In the genomic region with DNA sequence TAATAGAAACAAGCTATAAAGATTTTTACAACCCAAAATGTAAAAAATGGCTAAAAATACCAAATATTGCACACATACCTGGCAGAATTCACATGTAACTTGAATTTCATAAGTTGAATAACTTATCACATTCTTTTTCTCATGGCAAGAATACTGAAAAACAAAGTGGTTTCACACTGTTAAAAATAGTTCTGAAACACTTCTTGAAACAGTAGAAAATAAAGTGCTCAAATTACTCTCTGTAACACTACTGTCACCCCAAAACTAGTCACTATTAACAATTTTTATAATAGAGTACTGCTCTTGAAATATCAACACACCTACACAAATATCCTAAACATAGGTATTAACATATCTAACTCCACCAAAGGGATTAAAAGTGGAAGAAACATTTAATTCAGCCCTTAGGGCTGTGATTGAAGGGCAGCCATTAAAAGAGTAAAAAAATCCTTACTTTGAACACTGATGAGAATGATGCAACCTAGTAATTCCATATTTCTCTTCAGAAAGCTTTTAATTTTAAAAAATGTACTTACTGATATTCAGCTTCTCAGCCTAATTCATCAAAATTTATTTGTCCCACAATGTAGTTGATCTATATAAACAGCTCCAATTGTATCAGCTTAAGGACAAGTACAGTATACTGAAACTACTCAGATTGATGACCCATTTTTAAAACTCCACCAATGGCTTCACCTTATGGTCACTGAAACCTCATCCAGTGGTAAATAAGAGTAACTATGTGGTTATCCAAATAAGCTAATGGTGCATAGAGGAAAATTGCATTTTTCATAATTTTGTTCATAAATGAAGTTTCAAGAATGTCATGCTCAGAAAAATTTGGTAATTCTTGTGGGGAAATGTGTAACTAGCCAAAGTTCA, we compare ENCODE assay signal across 15 cellular contexts. TPM values are rescaled to one million over a fixed set of nuclear protein-coding genes. Genes with fewer than 3 reads are reported as not detected.
DNase-seq lines count a peak whose midpoint lies in the region; ATAC-seq and TF ChIP-seq lines count a peak whose summit lies in the region.
"Had no signal": no experiment of that assay in that cellular context is flagged by ENCODE, and none has a peak within 500 bp of the region (broad histone marks: within the 10 kb centered on the region; RNA-seq: fewer than 3 reads in every experiment).

No MANE protein-coding gene starts in this region.

- POLR2A ChIA-PET in OCI-LY7 (lab: Charles Lee), result interaction anchor here (0.5 to 5.3 kb wide), 15 partner anchors 9 to 572 kb away, joined by 3 to 37 read pairs (median 4); no protein-coding TSS in a partner anchor

- no TSS peak for BruUV-seq in OCI-LY7 (replicated peaks; lab: Mats Ljungman, UMichigan)

- CTCF ChIA-PET in OCI-LY7 (lab: Charles Lee; ENCODE audit: unreplicated experiment), result no interaction called here

- H3K9me2 ChIP-seq in OCI-LY7 (ENCODE audit: insufficient read depth, low read length), result no peaks in the 10 kb centered on the region

- H3K27ac ChIP-seq in OCI-LY7 (ENCODE audit: low read depth, low read length, poor library complexity, severe bottlenecking), result no peak overlapping the region
- no peak overlapping the region for H3K27ac ChIP-seq in suprapubic skin
- H3K27ac ChIP-seq: upper lobe of left lung had no signal

- no peaks in the 10 kb centered on the region for H3K27me3 ChIP-seq in suprapubic skin
- H3K27me3 ChIP-seq: upper lobe of left lung had no signal

- no peak for TF ChIP-seq POLR2A in suprapubic skin (IDR thresholded peaks at IDR 0.05)

- H3K4me2 ChIP-seq in OCI-LY7 (ENCODE audit: low read length), result peak overlapping the region; percentile 50

- H3K36me3 ChIP-seq in OCI-LY7 (ENCODE audit: insufficient read depth, low read length) (peaks cover 84% of the 10 kb centered on the region), suprapubic skin (peaks cover 8% of the 10 kb centered on the region)

- H3K79me2 ChIP-seq in OCI-LY7 (ENCODE audit: insufficient read depth, low read depth, low read length), result peaks cover 44% of the 10 kb centered on the region

- peaks cover 18% of the 10 kb centered on the region for H4K20me1 ChIP-seq in OCI-LY7 (ENCODE audit: insufficient read depth, low read length)

- no peaks in the 10 kb centered on the region for H3K9me3 ChIP-seq in OCI-LY7 (ENCODE audit: low read length)
- no peaks in the 10 kb centered on the region for H3K9me3 ChIP-seq in suprapubic skin
- H3K9me3 ChIP-seq: Caco-2, upper lobe of left lung had no signal

- no peak overlapping the region for H2AFZ ChIP-seq in OCI-LY7 (ENCODE audit: low read length)

- peaks cover 14% of the 10 kb centered on the region for H3K4me1 ChIP-seq in OCI-LY7 (ENCODE audit: insufficient read depth, low read length, poor library complexity, severe bottlenecking)
- H3K4me1 ChIP-seq in suprapubic skin, result no peaks in the 10 kb centered on the region
- H3K4me1 ChIP-seq: Caco-2, upper lobe of left lung had no signal

- no peak for TF ChIP-seq EP300 in suprapubic skin (IDR thresholded peaks at IDR 0.05)

- TF ChIP-seq CTCF in GM20000 (IDR thresholded peaks at IDR 0.05; ENCODE audit: extremely low read depth, missing control alignments), result no peak
- no peak for TF ChIP-seq CTCF in OCI-LY7 (conservative IDR thresholded peaks at IDR 0.05; ENCODE audit: low read length)
- TF ChIP-seq CTCF in suprapubic skin (IDR thresholded peaks at IDR 0.05), result no peak

- ATAC-seq in GM18517 (IDR thresholded peaks at IDR 0.05; ENCODE audit: unreplicated experiment) (peak; percentile 73), HG02938 (IDR thresholded peaks at IDR 0.05; ENCODE audit: unreplicated experiment) (peak; percentile 72)
- ATAC-seq: activated naive CD4-positive, alpha-beta T cell treated with anti-CD3 and anti-CD28 coated beads, Interleukin-2, amount 50 U/mL, for 72 hours; Right ventricle myocardium inferior had no signal

- H3K4me3 ChIP-seq in OCI-LY7 (ENCODE audit: low read depth, low read length, poor library complexity, severe bottlenecking), result no peak overlapping the region
- no peak overlapping the region for H3K4me3 ChIP-seq in suprapubic skin
- H3K4me3 ChIP-seq: upper lobe of left lung had no signal

- intact Hi-C loops in OCI-LY7 (cut with micrococcal nuclease; ENCODE audit: unreplicated experiment), result no loop called here

- DNase-seq in GM20000 (ENCODE audit: low spot score) (peak; percentile 4), OCI-LY7 (ENCODE audit: low spot score) (no peak), superior temporal gyrus (ENCODE audit: extremely low spot score) (no peak), suprapubic skin (ENCODE audit: low spot score in 2 of 2) (no peak), hepatic stellate cell (ENCODE audit: low spot score) (no peak)
- no peak for DNase-seq in activated CD8-positive, alpha-beta memory T cell treated with anti-CD3 and anti-CD28 coated beads, Interleukin-2, amount 50 U/mL, for 4 hours
- DNase-seq: Caco-2, dermis blood vessel endothelial cell, mammary epithelial cell, NCI-H2227 treated with DMSO at 0.1 percent for 48 hours, upper lobe of left lung had no signal

RNA-seq across cellular contexts. Expression of a gene that starts 31.4 kb away (rescaled TPM):
- total RNA-seq in OCI-LY7 (2014; rRNA removed; shearing (Covaris generic)), result 22.3 and 22.7 TPM in 2 replicates
- 40.8 and 43.3 TPM in 2 replicates for total RNA-seq in OCI-LY7 (2022)
- total RNA-seq in suprapubic skin, result 10 to 100 TPM; 22.3 to 46.9 (median 27.0) TPM

RNA-seq across cellular contexts. Expression of a gene that starts 44.9 kb away (rescaled TPM):
- total RNA-seq in OCI-LY7 (2014; rRNA removed; shearing (Covaris generic)), result 149 and 161 TPM in 2 replicates
- 300 and 371 TPM in 2 replicates for total RNA-seq in OCI-LY7 (2022)
- total RNA-seq in suprapubic skin, result 100 to 1,000 TPM in 3 of 4 donors, 10 to 100 TPM in 1; 87.9 to 150 (median 145) TPM
